ENCODE assay signal across 1 cellular context in genomic region chr17:77735341-77736206, GRCh38.
TF ChIP-seq lines count a peak whose summit lies in the region.

No MANE protein-coding gene starts in this region.

TF ChIP-seq in IMR-90, 13 proteins besides CTCF, POLR2A, EP300 and RAD21 (continued from another document):
- no peak for TF ChIP-seq ELK1 (IDR thresholded peaks at IDR 0.05; ENCODE audit: borderline replicate concordance, low read depth, low read length)
